In the genomic region with DNA sequence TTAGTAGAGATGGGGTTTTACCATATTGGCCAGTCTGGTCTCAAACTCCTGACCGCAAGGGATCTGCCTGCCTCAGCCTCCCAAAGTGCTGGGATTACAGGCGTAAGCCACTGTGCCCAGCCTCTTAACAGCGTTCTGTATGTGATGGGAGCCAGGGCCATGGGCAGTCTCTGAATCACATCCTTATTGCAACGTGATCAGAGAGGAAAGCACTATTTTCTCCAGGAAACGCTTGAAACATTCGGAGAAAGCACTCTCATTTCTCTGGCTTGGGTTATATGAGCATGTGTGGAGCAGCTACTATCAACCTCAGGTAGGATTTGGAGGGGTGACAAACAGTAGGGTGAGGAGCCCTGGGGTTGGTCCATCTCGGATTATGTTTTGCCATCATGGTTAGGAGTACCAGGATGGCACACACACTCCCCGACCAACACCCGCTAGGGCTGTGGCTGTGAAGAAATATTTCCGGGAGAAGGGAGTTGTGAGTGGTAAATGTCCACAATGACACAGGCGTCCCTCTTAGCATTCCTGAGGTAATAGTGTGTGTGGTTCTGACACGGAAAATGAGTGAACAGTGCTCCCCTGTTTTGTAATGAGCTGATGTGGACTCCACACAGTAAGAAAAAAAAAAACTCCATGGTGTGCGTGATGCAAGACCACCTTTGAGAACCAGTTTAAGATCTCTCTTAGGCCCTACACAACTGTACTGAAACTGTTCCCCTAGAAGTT, we compare ENCODE assay signal across 1 cellular context.
TF ChIP-seq lines count a peak whose summit lies in the region.

No MANE protein-coding gene starts in this region.

TF ChIP-seq in IMR-90, 13 proteins besides CTCF, POLR2A, EP300 and RAD21 (continued from another document):
- TF ChIP-seq, protein P1, sequence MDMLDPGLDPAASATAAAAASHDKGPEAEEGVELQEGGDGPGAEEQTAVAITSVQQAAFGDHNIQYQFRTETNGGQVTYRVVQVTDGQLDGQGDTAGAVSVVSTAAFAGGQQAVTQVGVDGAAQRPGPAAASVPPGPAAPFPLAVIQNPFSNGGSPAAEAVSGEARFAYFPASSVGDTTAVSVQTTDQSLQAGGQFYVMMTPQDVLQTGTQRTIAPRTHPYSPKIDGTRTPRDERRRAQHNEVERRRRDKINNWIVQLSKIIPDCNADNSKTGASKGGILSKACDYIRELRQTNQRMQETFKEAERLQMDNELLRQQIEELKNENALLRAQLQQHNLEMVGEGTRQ (IDR thresholded peaks at IDR 0.05; ENCODE audit: low read depth, low read length) = no peak
